10 cellular contexts compared by ENCODE assay signal in genomic region chr10:133158756-133159610, GRCh38. TPM values are rescaled to one million over a fixed set of nuclear protein-coding genes. Genes with fewer than 3 reads are reported as not detected.
DNase-seq lines count a peak whose midpoint lies in the region; ATAC-seq and TF ChIP-seq lines count a peak whose summit lies in the region.
"Had no signal": no experiment of that assay in that cellular context is flagged by ENCODE, and none has a peak within 500 bp of the region (broad histone marks: within the 10 kb centered on the region; RNA-seq: fewer than 3 reads in every experiment).

No MANE protein-coding gene starts in this region.

- H3K27ac Mint-ChIP-seq in glutamatergic neuron (ENCODE audit: unreplicated experiment) = no peak overlapping the region
- H3K27ac Mint-ChIP-seq: effector memory CD8-positive, alpha-beta T cell had no signal

- peak; percentile 32 for DNase-seq in Daoy (ENCODE audit: low read depth)
- peak; percentile 17 for DNase-seq in NCI-H1105 treated with DMSO at 0.1 percent for 48 hours (lab: John Stamatoyannopoulos, UW)
- peak; percentile 29 for DNase-seq in glutamatergic neuron
- DNase-seq in renal cortical epithelial cell (ENCODE audit: low read depth) = peak; percentile 7
- no peak for DNase-seq in kidney glomerular epithelial cell (lab: John Stamatoyannopoulos, UW)
- no peak for DNase-seq in cerebellum (ENCODE audit: low spot score)
- DNase-seq: activated gamma-delta T cell treated with Interleukin-2 at 50 U/mL for 16 hours; effector memory CD8-positive, alpha-beta T cell; T1000 had no signal

- H3K9me3 Mint-ChIP-seq in glutamatergic neuron (ENCODE audit: unreplicated experiment) = peaks cover 2% of the 10 kb centered on the region
- H3K9me3 Mint-ChIP-seq: effector memory CD8-positive, alpha-beta T cell had no signal

- no peak for ATAC-seq in HG03439 (IDR thresholded peaks at IDR 0.05; ENCODE audit: unreplicated experiment)

- peaks cover 4% of the 10 kb centered on the region for H3K36me3 Mint-ChIP-seq in glutamatergic neuron (ENCODE audit: unreplicated experiment)

- no peak for TF ChIP-seq CTCF in glutamatergic neuron (IDR thresholded peaks at IDR 0.05; ENCODE audit: partially characterized antibody, unreplicated experiment)

- peaks cover 8% of the 10 kb centered on the region for H3K4me1 Mint-ChIP-seq in glutamatergic neuron (ENCODE audit: low read depth, unreplicated experiment)

- H3K27me3 Mint-ChIP-seq in glutamatergic neuron (ENCODE audit: unreplicated experiment) = peaks cover 8% of the 10 kb centered on the region

- H3K4me3 Mint-ChIP-seq in glutamatergic neuron (ENCODE audit: unreplicated experiment) = no peak overlapping the region

RNA-seq across cellular contexts. Expression of gene KNDC1, which starts 1.0 kb away (rescaled TPM):
- total RNA-seq in Daoy (2014; rRNA removed; shearing (Covaris generic)) = not detected in 2 replicates
- total RNA-seq in glutamatergic neuron (ENCODE audit: unreplicated experiment) (7.4 TPM), renal cortical epithelial cell (0.25 TPM in 1 of 2 replicates, not detected in the other), cerebellum (3.1 TPM)

Comparison
In these comparisons a context has a peak if more than half of its experiments do, and no peak if none do; other contexts are left out.
1. DNase-seq: peak in Daoy (single experiment), NCI-H1105 treated with DMSO at 0.1 percent for 48 hours (single experiment), glutamatergic neuron (single experiment) and renal cortical epithelial cell (single experiment); none in kidney glomerular epithelial cell (single experiment) and cerebellum (single experiment).